ENCODE assay signal across 26 cellular contexts in the genomic region with DNA sequence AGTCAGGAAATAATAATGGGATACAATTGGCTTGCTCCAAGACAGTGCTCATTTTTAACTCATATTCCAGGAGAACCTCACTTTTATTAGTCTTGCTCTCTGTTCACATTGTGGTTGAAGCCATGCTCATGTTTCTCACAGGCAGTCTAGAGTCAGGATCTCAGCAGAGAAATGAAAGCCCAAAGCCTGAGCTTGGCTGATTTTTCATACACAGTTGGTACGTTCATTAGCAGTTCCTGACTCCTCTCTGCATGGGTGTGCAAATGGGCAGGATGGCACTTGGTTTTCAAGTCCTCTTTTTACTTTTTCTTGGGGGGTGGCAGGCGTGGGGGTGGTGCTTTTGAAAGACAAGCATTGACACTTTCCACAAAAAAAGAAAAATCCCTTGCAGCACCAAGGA.
"Had no signal": no experiment of that assay in that cellular context is flagged by ENCODE, and none has a peak within 500 bp of the region (broad histone marks: within the 10 kb centered on the region; RNA-seq: fewer than 3 reads in every experiment).

No MANE protein-coding gene starts in this region.

- ATAC-seq: activated CD8-positive, alpha-beta T cell treated with anti-CD3 and anti-CD28 coated beads for 36 hours; activated T-cell treated with anti-CD3 and anti-CD28 coated beads, Interleukin-2, amount 50 U/mL, for 72 hours; activated T-helper 17 cell treated with anti-CD3 and anti-CD28 coated beads, Interleukin-2, amount 50 U/mL, for 72 hours had no signal

- H3K4me2 ChIP-seq: PC-9 had no signal

- H3K4me1 ChIP-seq: ascending aorta, breast epithelium had no signal

- H3K4me3 ChIP-seq: ascending aorta, breast epithelium, PC-9 had no signal

- DNase-seq: activated CD4-positive, alpha-beta T cell treated with anti-CD3 and anti-CD28 coated beads, Interleukin-2, amount 10 ng/mL, durations not matched to agents 24 days and 14 days; activated CD4-positive, alpha-beta T cell treated with anti-CD3 and anti-CD28 coated beads, Interleukin-2, amount 50 U/mL, for 4 hours; activated CD8-positive, alpha-beta T cell treated with anti-CD3 and anti-CD28 coated beads for 36 hours; activated effector memory CD4-positive, alpha-beta T cell treated with anti-CD3 and anti-CD28 coated beads, Interleukin-2, amount 50 U/mL, for 16 hours; activated naive CD4-positive, alpha-beta T cell; activated naive CD4-positive, alpha-beta T cell treated with anti-CD3 and anti-CD28 coated beads, Interleukin-2, amount 50 U/mL, for 16 hours; activated naive CD8-positive, alpha-beta T cell treated with anti-CD3 and anti-CD28 coated beads for 36 hours; activated T-cell treated with anti-CD3 and anti-CD28 coated beads, Interleukin-2, amount 50 U/mL, for 1 hour; activated T-cell treated with anti-CD3 and anti-CD28 coated beads, Interleukin-2, amount 50 U/mL, for 72 hours; amygdala; NCI-H1092 treated with DMSO at 0.1 percent for 48 hours; NCI-H1417; NCI-H146; NCI-H187; NCI-H2029 treated with DMSO at 0.1 percent for 48 hours; NCI-H2107; NCI-H2171; NCI-H510A; NCI-H526; NCI-H748 treated with DMSO at 0.1 percent for 48 hours; NK-92 treated with Interleukin-12 subunit alpha and Interleukin-12 subunit beta, amount 100 ng/mL, for 24 hours; PC-9; Right ventricle myocardium superior had no signal

- H3K27ac ChIP-seq: ascending aorta, breast epithelium, PC-9 had no signal

- H3K27me3 ChIP-seq: ascending aorta, breast epithelium had no signal

- H2AFZ ChIP-seq: PC-9 had no signal

- H3K36me3 ChIP-seq: ascending aorta, breast epithelium had no signal

- H3K9me3 ChIP-seq: ascending aorta, breast epithelium had no signal
